ENCODE assay signal across 29 cellular contexts in the genomic region with DNA sequence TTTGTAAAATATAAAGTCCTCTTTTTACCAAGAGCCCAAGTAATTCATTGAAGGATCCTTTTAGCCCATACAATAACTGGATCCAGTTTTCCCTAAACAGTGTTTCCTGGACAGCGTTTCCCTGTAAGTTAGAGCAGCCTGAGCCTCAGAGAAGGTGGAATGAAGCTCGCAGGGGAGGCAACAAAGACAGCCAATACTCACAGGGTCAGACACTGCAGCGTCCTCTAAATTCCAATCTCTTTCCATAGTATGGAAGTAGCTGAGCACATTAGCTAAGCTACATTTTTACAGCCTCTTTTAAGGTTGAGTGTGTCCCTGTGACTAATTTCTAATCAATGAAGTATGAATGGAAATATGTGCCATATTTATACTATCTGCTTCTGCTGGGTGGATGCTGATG.
"Had no signal": no experiment of that assay in that cellular context is flagged by ENCODE, and none has a peak within 500 bp of the region (broad histone marks: within the 10 kb centered on the region; RNA-seq: fewer than 3 reads in every experiment).

No MANE protein-coding gene starts in this region.

- H3K27ac ChIP-seq: ovary, parathyroid adenoma, psoas muscle, right lobe of liver, sigmoid colon, thoracic aorta, thyroid gland, tibial nerve, upper lobe of left lung, uterus had no signal

- ATAC-seq: naive thymus-derived CD8-positive, alpha-beta T cell; natural killer cell treated with Interleukin-12 subunit alpha and Interleukin-12 subunit beta and Interleukin-15 and Interleukin-18, amount 100 ng/mL, for 72 hours; psoas muscle; right cardiac atrium; right lobe of liver; stimulated activated naive CD8-positive, alpha-beta T cell treated with anti-CD3 and anti-CD28 coated beads, Interleukin-15, amount 100 ng/mL, for 72 hours; stimulated activated naive CD8-positive, alpha-beta T cell treated with anti-CD3 and anti-CD28 coated beads, Interleukin-15, Interleukin-2, amounts not matched to agents 100 U/mL and 50 U/mL, for 24 hours had no signal

- H3K36me3 ChIP-seq: ovary, right lobe of liver, sigmoid colon, thoracic aorta, thyroid gland, tibial nerve, upper lobe of left lung, uterus had no signal

- H3K9me3 Mint-ChIP-seq: nephron progenitor cell; neural crest cell; stimulated activated effector memory CD8-positive, alpha-beta T cell treated with anti-CD3 and anti-CD28 coated beads, Interleukin-12 subunit alpha, Interleukin-12 subunit beta, amount 100 ng/mL, for 72 hours; stimulated activated naive CD8-positive, alpha-beta T cell treated with anti-CD3 and anti-CD28 coated beads, Interleukin-15, amount 100 ng/mL, for 72 hours had no signal

- H3K9ac ChIP-seq: parathyroid adenoma had no signal

- H3K4me1 Mint-ChIP-seq: naive B cell; naive thymus-derived CD8-positive, alpha-beta T cell; nephron progenitor cell; neural crest cell; stimulated activated effector memory CD8-positive, alpha-beta T cell treated with anti-CD3 and anti-CD28 coated beads, Interleukin-12 subunit alpha, Interleukin-12 subunit beta, amount 100 ng/mL, for 72 hours; stimulated activated naive CD8-positive, alpha-beta T cell treated with anti-CD3 and anti-CD28 coated beads, Interleukin-15, amount 100 ng/mL, for 72 hours had no signal

- H2AFZ ChIP-seq: parathyroid adenoma had no signal

- H3K27me3 ChIP-seq: ovary, right lobe of liver, sigmoid colon, thyroid gland, tibial nerve, upper lobe of left lung, uterus had no signal

- H3K36me3 Mint-ChIP-seq: naive B cell; naive thymus-derived CD8-positive, alpha-beta T cell; natural killer cell treated with Interleukin-12 subunit alpha and Interleukin-12 subunit beta and Interleukin-15 and Interleukin-18, amount 100 ng/mL, for 72 hours; stimulated activated effector memory CD8-positive, alpha-beta T cell treated with anti-CD3 and anti-CD28 coated beads, Interleukin-12 subunit alpha, Interleukin-12 subunit beta, amount 100 ng/mL, for 72 hours had no signal

- H3K4me3 Mint-ChIP-seq: naive B cell; naive thymus-derived CD8-positive, alpha-beta T cell; natural killer cell treated with Interleukin-12 subunit alpha and Interleukin-12 subunit beta and Interleukin-15 and Interleukin-18, amount 100 ng/mL, for 72 hours; nephron progenitor cell; neural crest cell; stimulated activated effector memory CD8-positive, alpha-beta T cell treated with anti-CD3 and anti-CD28 coated beads, Interleukin-12 subunit alpha, Interleukin-12 subunit beta, amount 100 ng/mL, for 72 hours; stimulated activated naive CD8-positive, alpha-beta T cell treated with anti-CD3 and anti-CD28 coated beads, Interleukin-15, amount 100 ng/mL, for 72 hours had no signal

- H3K4me3 ChIP-seq: ovary, psoas muscle, right lobe of liver, sigmoid colon, thoracic aorta, thyroid gland, tibial nerve, upper lobe of left lung, uterus had no signal

- H3K79me2 ChIP-seq: parathyroid adenoma had no signal

- DNase-seq: naive B cell; naive thymus-derived CD8-positive, alpha-beta T cell; nephron progenitor cell; occipital lobe; ovary; posterior cingulate gyrus; psoas muscle; right cardiac atrium; right lobe of liver; sigmoid colon; small intestine; stimulated activated CD4-positive, alpha-beta T cell treated with anti-CD3 and anti-CD28 coated beads, Interleukin-15, amount 100 ng/mL, for 24 hours; stimulated activated CD4-positive, alpha-beta T cell treated with anti-CD3 and anti-CD28 coated beads, Interleukin-2, amount 100 ng/mL, for 24 hours; stimulated activated CD4-positive, alpha-beta T cell treated with anti-CD3 and anti-CD28 coated beads, Interleukin-2, amount 100 ng/mL, for 48 hours; stimulated activated CD4-positive, alpha-beta T cell treated with anti-CD3 and anti-CD28 coated beads, Interleukin-4, amount 100 ng/mL, for 24 hours; stimulated activated naive CD4-positive, alpha-beta T cell; stimulated activated naive CD8-positive, alpha-beta T cell treated with anti-CD3 and anti-CD28 coated beads, Interleukin-15, amount 100 ng/mL, for 72 hours; stimulated activated naive CD8-positive, alpha-beta T cell treated with anti-CD3 and anti-CD28 coated beads, Interleukin-15, Interleukin-2, amounts not matched to agents 100 U/mL and 50 U/mL, for 24 hours; thyroid gland; trophoblast cell; upper lobe of left lung; uterus had no signal

- H3K27ac Mint-ChIP-seq: naive B cell; naive thymus-derived CD8-positive, alpha-beta T cell; natural killer cell treated with Interleukin-12 subunit alpha and Interleukin-12 subunit beta and Interleukin-15 and Interleukin-18, amount 100 ng/mL, for 72 hours; nephron progenitor cell; progenitor cell of endocrine pancreas; stimulated activated effector memory CD8-positive, alpha-beta T cell treated with anti-CD3 and anti-CD28 coated beads, Interleukin-12 subunit alpha, Interleukin-12 subunit beta, amount 100 ng/mL, for 72 hours; stimulated activated naive CD8-positive, alpha-beta T cell treated with anti-CD3 and anti-CD28 coated beads, Interleukin-15, amount 100 ng/mL, for 72 hours had no signal

- H3K27me3 Mint-ChIP-seq: natural killer cell treated with Interleukin-12 subunit alpha and Interleukin-12 subunit beta and Interleukin-15 and Interleukin-18, amount 100 ng/mL, for 72 hours; progenitor cell of endocrine pancreas; stimulated activated naive CD8-positive, alpha-beta T cell treated with anti-CD3 and anti-CD28 coated beads, Interleukin-15, amount 100 ng/mL, for 72 hours had no signal

- H3K4me1 ChIP-seq: parathyroid adenoma, psoas muscle, right lobe of liver, sigmoid colon, tibial nerve, upper lobe of left lung, uterus had no signal

- H3K9me3 ChIP-seq: ovary, psoas muscle, right lobe of liver, sigmoid colon, thoracic aorta, thyroid gland, tibial nerve, upper lobe of left lung, uterus had no signal
